In genomic region chrX:111123606-111124179, GRCh38 we compare ENCODE assay signal across 16 cellular contexts. TPM values are rescaled to one million over a fixed set of nuclear protein-coding genes. Genes with fewer than 3 reads are reported as not detected.
DNase-seq lines count a peak whose midpoint lies in the region; ATAC-seq and TF ChIP-seq lines count a peak whose summit lies in the region.
"Had no signal": no experiment of that assay in that cellular context is flagged by ENCODE, and none has a peak within 500 bp of the region (broad histone marks: within the 10 kb centered on the region; RNA-seq: fewer than 3 reads in every experiment).

No MANE protein-coding gene starts in this region.

- CTCF ChIA-PET in activated CD4-positive, alpha-beta memory T cell treated with anti-CD3 and anti-CD28 coated beads, Interleukin-2, amount 10 ng/mL, durations not matched to agents 7 days and 5 days (lab: Charles Lee), result interaction anchor here (1.2 kb wide), 1 partner anchor 26 kb away, joined by 3 read pairs; no protein-coding TSS in a partner anchor

- no peak overlapping the region for H3K4me3 ChIP-seq in upper lobe of left lung
- H3K4me3 ChIP-seq: gastroesophageal sphincter, neural progenitor cell had no signal

- no peaks in the 10 kb centered on the region for H3K4me1 ChIP-seq in upper lobe of left lung
- H3K4me1 ChIP-seq: gastroesophageal sphincter had no signal

- H3K36me3 Mint-ChIP-seq in activated naive CD4-positive, alpha-beta T cell treated with anti-CD3 and anti-CD28 coated beads, Interleukin-2, amount 50 U/mL, for 24 hours, result no peaks in the 10 kb centered on the region
- H3K36me3 Mint-ChIP-seq in activated CD4-positive, alpha-beta memory T cell treated with anti-CD3 and anti-CD28 coated beads, Interleukin-2, amount 10 ng/mL, durations not matched to agents 7 days and 5 days (ENCODE audit: low read depth), result no peaks in the 10 kb centered on the region
- H3K36me3 Mint-ChIP-seq: type B pancreatic cell had no signal

- WGBS in upper lobe of left lung, 2 donors, result 58 to 81% methylated on average over 2 of the region's 2 CpGs

- ATAC-seq in HG03039 (IDR thresholded peaks at IDR 0.05; ENCODE audit: unreplicated experiment) (peak; percentile 51), GM21447 (IDR thresholded peaks at IDR 0.05; ENCODE audit: unreplicated experiment) (no peak), HG03196 (IDR thresholded peaks at IDR 0.05; ENCODE audit: unreplicated experiment) (no peak), upper lobe of left lung (ENCODE audit: low FRiP score in 2 of 2) (no peak)
- ATAC-seq: gastroesophageal sphincter, left cardiac atrium had no signal

- H3K27ac ChIP-seq in substantia nigra (ENCODE audit: low read depth, low read length, poor library complexity, severe bottlenecking) (no peak overlapping the region), upper lobe of left lung (no peak overlapping the region)
- H3K27ac ChIP-seq: gastroesophageal sphincter, neural progenitor cell had no signal

- no peaks in the 10 kb centered on the region for H3K36me3 ChIP-seq in upper lobe of left lung
- H3K36me3 ChIP-seq: gastroesophageal sphincter, neural progenitor cell had no signal

- peak overlapping the region; percentile 92 for H3K27ac Mint-ChIP-seq in activated naive CD4-positive, alpha-beta T cell treated with anti-CD3 and anti-CD28 coated beads, Interleukin-2, amount 50 U/mL, for 24 hours
- H3K27ac Mint-ChIP-seq in activated CD4-positive, alpha-beta memory T cell treated with anti-CD3 and anti-CD28 coated beads, Interleukin-2, amount 10 ng/mL, durations not matched to agents 7 days and 5 days, result peak overlapping the region; percentile 86
- H3K27ac Mint-ChIP-seq: neural progenitor cell, type B pancreatic cell had no signal

- no peaks in the 10 kb centered on the region for H3K27me3 ChIP-seq in upper lobe of left lung
- H3K27me3 ChIP-seq: gastroesophageal sphincter, neural progenitor cell had no signal

- no peaks in the 10 kb centered on the region for H3K9me3 ChIP-seq in upper lobe of left lung
- H3K9me3 ChIP-seq: gastroesophageal sphincter had no signal

- no peak for TF ChIP-seq POLR2A in upper lobe of left lung (IDR thresholded peaks at IDR 0.05)

- TF ChIP-seq EP300 in upper lobe of left lung (IDR thresholded peaks at IDR 0.05), result no peak

- no peaks in the 10 kb centered on the region for H3K27me3 Mint-ChIP-seq in activated naive CD4-positive, alpha-beta T cell treated with anti-CD3 and anti-CD28 coated beads, Interleukin-2, amount 50 U/mL, for 24 hours
- H3K27me3 Mint-ChIP-seq in activated CD4-positive, alpha-beta memory T cell treated with anti-CD3 and anti-CD28 coated beads, Interleukin-2, amount 10 ng/mL, durations not matched to agents 7 days and 5 days, result no peaks in the 10 kb centered on the region
- H3K27me3 Mint-ChIP-seq: activated B cell treated with CpG ODN at 0.5 μM for 24 hours, type B pancreatic cell had no signal

- no peak for DNase-seq in activated naive CD4-positive, alpha-beta T cell treated with Interleukin-2 at 50 U/mL for 16 hours
- DNase-seq in activated CD4-positive, alpha-beta memory T cell treated with anti-CD3 and anti-CD28 coated beads, Interleukin-2, amount 10 ng/mL, durations not matched to agents 7 days and 5 days, result no peak
- DNase-seq in substantia nigra (lab: John Stamatoyannopoulos, UW) (no peak), upper lobe of left lung (no peak)
- DNase-seq: activated B cell treated with CpG ODN at 0.5 μM for 24 hours, amygdala, HCEC 1CT, left cardiac atrium, NCI-H1105 had no signal

- no peaks in the 10 kb centered on the region for H3K9me3 Mint-ChIP-seq in activated naive CD4-positive, alpha-beta T cell treated with anti-CD3 and anti-CD28 coated beads, Interleukin-2, amount 50 U/mL, for 24 hours
- H3K9me3 Mint-ChIP-seq in activated CD4-positive, alpha-beta memory T cell treated with anti-CD3 and anti-CD28 coated beads, Interleukin-2, amount 10 ng/mL, durations not matched to agents 7 days and 5 days, result no peaks in the 10 kb centered on the region
- H3K9me3 Mint-ChIP-seq: activated B cell treated with CpG ODN at 0.5 μM for 24 hours, neural progenitor cell, type B pancreatic cell had no signal

- POLR2A ChIA-PET in activated CD4-positive, alpha-beta memory T cell treated with anti-CD3 and anti-CD28 coated beads, Interleukin-2, amount 10 ng/mL, durations not matched to agents 7 days and 5 days (lab: Charles Lee), result interaction anchor here (2.4 kb wide), 1 partner anchor 9 kb away, joined by 10 read pairs; no protein-coding TSS in a partner anchor

- TF ChIP-seq CTCF in upper lobe of left lung (IDR thresholded peaks at IDR 0.05), result no peak

- H3K4me1 Mint-ChIP-seq in activated naive CD4-positive, alpha-beta T cell treated with anti-CD3 and anti-CD28 coated beads, Interleukin-2, amount 50 U/mL, for 24 hours, result peaks cover 5% of the 10 kb centered on the region
- H3K4me1 Mint-ChIP-seq in activated CD4-positive, alpha-beta memory T cell treated with anti-CD3 and anti-CD28 coated beads, Interleukin-2, amount 10 ng/mL, durations not matched to agents 7 days and 5 days, result peaks cover 33% of the 10 kb centered on the region

- H3K4me3 Mint-ChIP-seq in activated naive CD4-positive, alpha-beta T cell treated with anti-CD3 and anti-CD28 coated beads, Interleukin-2, amount 50 U/mL, for 24 hours, result peak overlapping the region; percentile 70
- H3K4me3 Mint-ChIP-seq in activated CD4-positive, alpha-beta memory T cell treated with anti-CD3 and anti-CD28 coated beads, Interleukin-2, amount 10 ng/mL, durations not matched to agents 7 days and 5 days, result peak overlapping the region; percentile 80
- H3K4me3 Mint-ChIP-seq: neural progenitor cell, type B pancreatic cell had no signal

RNA-seq across cellular contexts. Expression of gene PAK3, which starts 27.7 kb away (rescaled TPM):
- 1 to 10 TPM; 1.4 to 2.0 TPM for total RNA-seq in activated CD4-positive, alpha-beta memory T cell treated with anti-CD3 and anti-CD28 coated beads, Interleukin-2, amount 10 ng/mL, durations not matched to agents 7 days and 5 days
- total RNA-seq in upper lobe of left lung, result 1 to 10 TPM in 5 of 6 donors, not detected in 1; 1.1 to 1.6 (median 1.3) TPM
- total RNA-seq: activated B cell treated with CpG ODN at 0.5 μM for 24 hours had no signal
